In genomic region chr11:111069076-111069475, GRCh38 we compare ENCODE assay signal across 1 cellular context.
TF ChIP-seq lines count a peak whose summit lies in the region.

No MANE protein-coding gene starts in this region.

TF ChIP-seq in A549, 52 proteins besides CTCF, POLR2A, EP300 and RAD21 (continued from another document):
- TF ChIP-seq, protein P1, sequence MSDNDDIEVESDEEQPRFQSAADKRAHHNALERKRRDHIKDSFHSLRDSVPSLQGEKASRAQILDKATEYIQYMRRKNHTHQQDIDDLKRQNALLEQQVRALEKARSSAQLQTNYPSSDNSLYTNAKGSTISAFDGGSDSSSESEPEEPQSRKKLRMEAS (IDR thresholded peaks at IDR 0.05): no peak
- TF ChIP-seq RCOR1 (IDR thresholded peaks at IDR 0.05; ENCODE audit: low read depth, low read length) (no peak), HOXB5 (CRISPR knock-in tag; IDR thresholded peaks at IDR 0.05) (no peak), POLR2AphosphoS2 (conservative IDR thresholded peaks at IDR 0.05; ENCODE audit: low read length) (no peak), KDM1A (IDR thresholded peaks at IDR 0.05; ENCODE audit: low read depth) (no peak), HEYL (CRISPR knock-in tag; IDR thresholded peaks at IDR 0.05) (no peak), RNF2 (IDR thresholded peaks at IDR 0.05; ENCODE audit: borderline replicate concordance, low read depth) (no peak)
